1 cellular context compared by ENCODE assay signal in the genomic region with DNA sequence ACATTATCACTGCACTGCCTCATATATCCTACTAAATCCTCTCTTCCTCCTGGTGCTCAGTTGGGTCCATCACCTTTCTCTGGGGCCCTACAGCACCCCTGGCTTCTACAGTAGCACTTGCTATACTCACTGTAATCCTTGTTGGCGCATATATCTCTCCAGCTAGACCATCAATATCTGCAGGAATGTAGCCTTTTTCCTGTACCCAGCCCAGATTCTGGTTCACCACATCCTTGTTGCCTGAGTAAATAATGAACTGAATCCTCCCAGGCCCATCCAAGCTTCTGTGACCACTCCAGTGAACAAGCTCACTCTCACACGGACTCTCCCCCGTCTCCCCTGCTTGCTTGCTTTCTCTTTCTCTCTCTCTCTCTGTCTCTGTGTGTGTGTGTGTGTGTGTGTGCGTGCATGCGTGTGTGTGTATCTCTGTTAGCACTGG.
TF ChIP-seq lines count a peak whose summit lies in the region.

No MANE protein-coding gene starts in this region.

TF ChIP-seq in K562, 482 proteins besides CTCF, POLR2A, EP300 and RAD21 (continued from another document):
- TF ChIP-seq, protein P1, sequence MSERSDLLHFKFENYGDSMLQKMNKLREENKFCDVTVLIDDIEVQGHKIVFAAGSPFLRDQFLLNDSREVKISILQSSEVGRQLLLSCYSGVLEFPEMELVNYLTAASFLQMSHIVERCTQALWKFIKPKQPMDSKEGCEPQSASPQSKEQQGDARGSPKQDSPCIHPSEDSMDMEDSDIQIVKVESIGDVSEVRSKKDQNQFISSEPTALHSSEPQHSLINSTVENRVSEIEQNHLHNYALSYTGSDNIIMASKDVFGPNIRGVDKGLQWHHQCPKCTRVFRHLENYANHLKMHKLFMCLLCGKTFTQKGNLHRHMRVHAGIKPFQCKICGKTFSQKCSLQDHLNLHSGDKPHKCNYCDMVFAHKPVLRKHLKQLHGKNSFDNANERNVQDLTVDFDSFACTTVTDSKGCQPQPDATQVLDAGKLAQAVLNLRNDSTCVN (CRISPR knock-in tag; IDR thresholded peaks at IDR 0.05), result 0 out of 2 replicates have a peak, but pooled peaks have one; percentile 35
- TF ChIP-seq GATAD2B (IDR thresholded peaks at IDR 0.05; ENCODE audit: borderline replicate concordance), result no peak
- TF ChIP-seq, protein P2, sequence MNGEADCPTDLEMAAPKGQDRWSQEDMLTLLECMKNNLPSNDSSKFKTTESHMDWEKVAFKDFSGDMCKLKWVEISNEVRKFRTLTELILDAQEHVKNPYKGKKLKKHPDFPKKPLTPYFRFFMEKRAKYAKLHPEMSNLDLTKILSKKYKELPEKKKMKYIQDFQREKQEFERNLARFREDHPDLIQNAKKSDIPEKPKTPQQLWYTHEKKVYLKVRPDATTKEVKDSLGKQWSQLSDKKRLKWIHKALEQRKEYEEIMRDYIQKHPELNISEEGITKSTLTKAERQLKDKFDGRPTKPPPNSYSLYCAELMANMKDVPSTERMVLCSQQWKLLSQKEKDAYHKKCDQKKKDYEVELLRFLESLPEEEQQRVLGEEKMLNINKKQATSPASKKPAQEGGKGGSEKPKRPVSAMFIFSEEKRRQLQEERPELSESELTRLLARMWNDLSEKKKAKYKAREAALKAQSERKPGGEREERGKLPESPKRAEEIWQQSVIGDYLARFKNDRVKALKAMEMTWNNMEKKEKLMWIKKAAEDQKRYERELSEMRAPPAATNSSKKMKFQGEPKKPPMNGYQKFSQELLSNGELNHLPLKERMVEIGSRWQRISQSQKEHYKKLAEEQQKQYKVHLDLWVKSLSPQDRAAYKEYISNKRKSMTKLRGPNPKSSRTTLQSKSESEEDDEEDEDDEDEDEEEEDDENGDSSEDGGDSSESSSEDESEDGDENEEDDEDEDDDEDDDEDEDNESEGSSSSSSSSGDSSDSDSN (IDR thresholded peaks at IDR 0.05; ENCODE audit: borderline replicate concordance in 1 of 2, low read depth in 2 of 2, low read length in 2 of 2), result no peak
- TF ChIP-seq ZNF282 (CRISPR knock-in tag; IDR thresholded peaks at IDR 0.05), result no peak
- peak; percentile 25; the same call in 1 of the 2 replicates for TF ChIP-seq SMARCE1 (IDR thresholded peaks at IDR 0.05)
- TF ChIP-seq OTX1 (CRISPR knock-in tag; IDR thresholded peaks at IDR 0.05), result peak; percentile 27; the same call in 1 of the 2 replicates
- no peak for TF ChIP-seq RBBP5 (IDR thresholded peaks at IDR 0.05; ENCODE audit: borderline replicate concordance, insufficient read depth, low read length, poor library complexity, severe bottlenecking)
- TF ChIP-seq ETV1 (tag; conservative IDR thresholded peaks at IDR 0.05; ENCODE audit: low read depth), result 0 out of 2 replicates have a peak, but pooled peaks have one; percentile 17
- no peak for TF ChIP-seq SMARCB1 (IDR thresholded peaks at IDR 0.05; ENCODE audit: insufficient read length, low read depth)
- 0 out of 2 replicates have a peak, but pooled peaks have one; percentile 13 for TF ChIP-seq CTBP1 (IDR thresholded peaks at IDR 0.05; ENCODE audit: borderline replicate concordance)
- no peak for TF ChIP-seq SOX6 (IDR thresholded peaks at IDR 0.05)
- TF ChIP-seq, protein P3, sequence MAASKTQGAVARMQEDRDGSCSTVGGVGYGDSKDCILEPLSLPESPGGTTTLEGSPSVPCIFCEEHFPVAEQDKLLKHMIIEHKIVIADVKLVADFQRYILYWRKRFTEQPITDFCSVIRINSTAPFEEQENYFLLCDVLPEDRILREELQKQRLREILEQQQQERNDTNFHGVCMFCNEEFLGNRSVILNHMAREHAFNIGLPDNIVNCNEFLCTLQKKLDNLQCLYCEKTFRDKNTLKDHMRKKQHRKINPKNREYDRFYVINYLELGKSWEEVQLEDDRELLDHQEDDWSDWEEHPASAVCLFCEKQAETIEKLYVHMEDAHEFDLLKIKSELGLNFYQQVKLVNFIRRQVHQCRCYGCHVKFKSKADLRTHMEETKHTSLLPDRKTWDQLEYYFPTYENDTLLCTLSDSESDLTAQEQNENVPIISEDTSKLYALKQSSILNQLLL (CRISPR knock-in tag; IDR thresholded peaks at IDR 0.05; ENCODE audit: borderline replicate concordance), result no peak
- TF ChIP-seq, protein P4, sequence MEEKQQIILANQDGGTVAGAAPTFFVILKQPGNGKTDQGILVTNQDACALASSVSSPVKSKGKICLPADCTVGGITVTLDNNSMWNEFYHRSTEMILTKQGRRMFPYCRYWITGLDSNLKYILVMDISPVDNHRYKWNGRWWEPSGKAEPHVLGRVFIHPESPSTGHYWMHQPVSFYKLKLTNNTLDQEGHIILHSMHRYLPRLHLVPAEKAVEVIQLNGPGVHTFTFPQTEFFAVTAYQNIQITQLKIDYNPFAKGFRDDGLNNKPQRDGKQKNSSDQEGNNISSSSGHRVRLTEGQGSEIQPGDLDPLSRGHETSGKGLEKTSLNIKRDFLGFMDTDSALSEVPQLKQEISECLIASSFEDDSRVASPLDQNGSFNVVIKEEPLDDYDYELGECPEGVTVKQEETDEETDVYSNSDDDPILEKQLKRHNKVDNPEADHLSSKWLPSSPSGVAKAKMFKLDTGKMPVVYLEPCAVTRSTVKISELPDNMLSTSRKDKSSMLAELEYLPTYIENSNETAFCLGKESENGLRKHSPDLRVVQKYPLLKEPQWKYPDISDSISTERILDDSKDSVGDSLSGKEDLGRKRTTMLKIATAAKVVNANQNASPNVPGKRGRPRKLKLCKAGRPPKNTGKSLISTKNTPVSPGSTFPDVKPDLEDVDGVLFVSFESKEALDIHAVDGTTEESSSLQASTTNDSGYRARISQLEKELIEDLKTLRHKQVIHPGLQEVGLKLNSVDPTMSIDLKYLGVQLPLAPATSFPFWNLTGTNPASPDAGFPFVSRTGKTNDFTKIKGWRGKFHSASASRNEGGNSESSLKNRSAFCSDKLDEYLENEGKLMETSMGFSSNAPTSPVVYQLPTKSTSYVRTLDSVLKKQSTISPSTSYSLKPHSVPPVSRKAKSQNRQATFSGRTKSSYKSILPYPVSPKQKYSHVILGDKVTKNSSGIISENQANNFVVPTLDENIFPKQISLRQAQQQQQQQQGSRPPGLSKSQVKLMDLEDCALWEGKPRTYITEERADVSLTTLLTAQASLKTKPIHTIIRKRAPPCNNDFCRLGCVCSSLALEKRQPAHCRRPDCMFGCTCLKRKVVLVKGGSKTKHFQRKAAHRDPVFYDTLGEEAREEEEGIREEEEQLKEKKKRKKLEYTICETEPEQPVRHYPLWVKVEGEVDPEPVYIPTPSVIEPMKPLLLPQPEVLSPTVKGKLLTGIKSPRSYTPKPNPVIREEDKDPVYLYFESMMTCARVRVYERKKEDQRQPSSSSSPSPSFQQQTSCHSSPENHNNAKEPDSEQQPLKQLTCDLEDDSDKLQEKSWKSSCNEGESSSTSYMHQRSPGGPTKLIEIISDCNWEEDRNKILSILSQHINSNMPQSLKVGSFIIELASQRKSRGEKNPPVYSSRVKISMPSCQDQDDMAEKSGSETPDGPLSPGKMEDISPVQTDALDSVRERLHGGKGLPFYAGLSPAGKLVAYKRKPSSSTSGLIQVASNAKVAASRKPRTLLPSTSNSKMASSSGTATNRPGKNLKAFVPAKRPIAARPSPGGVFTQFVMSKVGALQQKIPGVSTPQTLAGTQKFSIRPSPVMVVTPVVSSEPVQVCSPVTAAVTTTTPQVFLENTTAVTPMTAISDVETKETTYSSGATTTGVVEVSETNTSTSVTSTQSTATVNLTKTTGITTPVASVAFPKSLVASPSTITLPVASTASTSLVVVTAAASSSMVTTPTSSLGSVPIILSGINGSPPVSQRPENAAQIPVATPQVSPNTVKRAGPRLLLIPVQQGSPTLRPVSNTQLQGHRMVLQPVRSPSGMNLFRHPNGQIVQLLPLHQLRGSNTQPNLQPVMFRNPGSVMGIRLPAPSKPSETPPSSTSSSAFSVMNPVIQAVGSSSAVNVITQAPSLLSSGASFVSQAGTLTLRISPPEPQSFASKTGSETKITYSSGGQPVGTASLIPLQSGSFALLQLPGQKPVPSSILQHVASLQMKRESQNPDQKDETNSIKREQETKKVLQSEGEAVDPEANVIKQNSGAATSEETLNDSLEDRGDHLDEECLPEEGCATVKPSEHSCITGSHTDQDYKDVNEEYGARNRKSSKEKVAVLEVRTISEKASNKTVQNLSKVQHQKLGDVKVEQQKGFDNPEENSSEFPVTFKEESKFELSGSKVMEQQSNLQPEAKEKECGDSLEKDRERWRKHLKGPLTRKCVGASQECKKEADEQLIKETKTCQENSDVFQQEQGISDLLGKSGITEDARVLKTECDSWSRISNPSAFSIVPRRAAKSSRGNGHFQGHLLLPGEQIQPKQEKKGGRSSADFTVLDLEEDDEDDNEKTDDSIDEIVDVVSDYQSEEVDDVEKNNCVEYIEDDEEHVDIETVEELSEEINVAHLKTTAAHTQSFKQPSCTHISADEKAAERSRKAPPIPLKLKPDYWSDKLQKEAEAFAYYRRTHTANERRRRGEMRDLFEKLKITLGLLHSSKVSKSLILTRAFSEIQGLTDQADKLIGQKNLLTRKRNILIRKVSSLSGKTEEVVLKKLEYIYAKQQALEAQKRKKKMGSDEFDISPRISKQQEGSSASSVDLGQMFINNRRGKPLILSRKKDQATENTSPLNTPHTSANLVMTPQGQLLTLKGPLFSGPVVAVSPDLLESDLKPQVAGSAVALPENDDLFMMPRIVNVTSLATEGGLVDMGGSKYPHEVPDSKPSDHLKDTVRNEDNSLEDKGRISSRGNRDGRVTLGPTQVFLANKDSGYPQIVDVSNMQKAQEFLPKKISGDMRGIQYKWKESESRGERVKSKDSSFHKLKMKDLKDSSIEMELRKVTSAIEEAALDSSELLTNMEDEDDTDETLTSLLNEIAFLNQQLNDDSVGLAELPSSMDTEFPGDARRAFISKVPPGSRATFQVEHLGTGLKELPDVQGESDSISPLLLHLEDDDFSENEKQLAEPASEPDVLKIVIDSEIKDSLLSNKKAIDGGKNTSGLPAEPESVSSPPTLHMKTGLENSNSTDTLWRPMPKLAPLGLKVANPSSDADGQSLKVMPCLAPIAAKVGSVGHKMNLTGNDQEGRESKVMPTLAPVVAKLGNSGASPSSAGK (IDR thresholded peaks at IDR 0.05), result no peak
- no peak for TF ChIP-seq GATAD2A (IDR thresholded peaks at IDR 0.05)
- no peak for TF ChIP-seq FOXA1 (IDR thresholded peaks at IDR 0.05; ENCODE audit: borderline replicate concordance)
- TF ChIP-seq CBX8 (IDR thresholded peaks at IDR 0.05; ENCODE audit: borderline replicate concordance, extremely low read depth, low read depth, low read length, poor library complexity, severe bottlenecking), result no peak
- TF ChIP-seq, protein P5, sequence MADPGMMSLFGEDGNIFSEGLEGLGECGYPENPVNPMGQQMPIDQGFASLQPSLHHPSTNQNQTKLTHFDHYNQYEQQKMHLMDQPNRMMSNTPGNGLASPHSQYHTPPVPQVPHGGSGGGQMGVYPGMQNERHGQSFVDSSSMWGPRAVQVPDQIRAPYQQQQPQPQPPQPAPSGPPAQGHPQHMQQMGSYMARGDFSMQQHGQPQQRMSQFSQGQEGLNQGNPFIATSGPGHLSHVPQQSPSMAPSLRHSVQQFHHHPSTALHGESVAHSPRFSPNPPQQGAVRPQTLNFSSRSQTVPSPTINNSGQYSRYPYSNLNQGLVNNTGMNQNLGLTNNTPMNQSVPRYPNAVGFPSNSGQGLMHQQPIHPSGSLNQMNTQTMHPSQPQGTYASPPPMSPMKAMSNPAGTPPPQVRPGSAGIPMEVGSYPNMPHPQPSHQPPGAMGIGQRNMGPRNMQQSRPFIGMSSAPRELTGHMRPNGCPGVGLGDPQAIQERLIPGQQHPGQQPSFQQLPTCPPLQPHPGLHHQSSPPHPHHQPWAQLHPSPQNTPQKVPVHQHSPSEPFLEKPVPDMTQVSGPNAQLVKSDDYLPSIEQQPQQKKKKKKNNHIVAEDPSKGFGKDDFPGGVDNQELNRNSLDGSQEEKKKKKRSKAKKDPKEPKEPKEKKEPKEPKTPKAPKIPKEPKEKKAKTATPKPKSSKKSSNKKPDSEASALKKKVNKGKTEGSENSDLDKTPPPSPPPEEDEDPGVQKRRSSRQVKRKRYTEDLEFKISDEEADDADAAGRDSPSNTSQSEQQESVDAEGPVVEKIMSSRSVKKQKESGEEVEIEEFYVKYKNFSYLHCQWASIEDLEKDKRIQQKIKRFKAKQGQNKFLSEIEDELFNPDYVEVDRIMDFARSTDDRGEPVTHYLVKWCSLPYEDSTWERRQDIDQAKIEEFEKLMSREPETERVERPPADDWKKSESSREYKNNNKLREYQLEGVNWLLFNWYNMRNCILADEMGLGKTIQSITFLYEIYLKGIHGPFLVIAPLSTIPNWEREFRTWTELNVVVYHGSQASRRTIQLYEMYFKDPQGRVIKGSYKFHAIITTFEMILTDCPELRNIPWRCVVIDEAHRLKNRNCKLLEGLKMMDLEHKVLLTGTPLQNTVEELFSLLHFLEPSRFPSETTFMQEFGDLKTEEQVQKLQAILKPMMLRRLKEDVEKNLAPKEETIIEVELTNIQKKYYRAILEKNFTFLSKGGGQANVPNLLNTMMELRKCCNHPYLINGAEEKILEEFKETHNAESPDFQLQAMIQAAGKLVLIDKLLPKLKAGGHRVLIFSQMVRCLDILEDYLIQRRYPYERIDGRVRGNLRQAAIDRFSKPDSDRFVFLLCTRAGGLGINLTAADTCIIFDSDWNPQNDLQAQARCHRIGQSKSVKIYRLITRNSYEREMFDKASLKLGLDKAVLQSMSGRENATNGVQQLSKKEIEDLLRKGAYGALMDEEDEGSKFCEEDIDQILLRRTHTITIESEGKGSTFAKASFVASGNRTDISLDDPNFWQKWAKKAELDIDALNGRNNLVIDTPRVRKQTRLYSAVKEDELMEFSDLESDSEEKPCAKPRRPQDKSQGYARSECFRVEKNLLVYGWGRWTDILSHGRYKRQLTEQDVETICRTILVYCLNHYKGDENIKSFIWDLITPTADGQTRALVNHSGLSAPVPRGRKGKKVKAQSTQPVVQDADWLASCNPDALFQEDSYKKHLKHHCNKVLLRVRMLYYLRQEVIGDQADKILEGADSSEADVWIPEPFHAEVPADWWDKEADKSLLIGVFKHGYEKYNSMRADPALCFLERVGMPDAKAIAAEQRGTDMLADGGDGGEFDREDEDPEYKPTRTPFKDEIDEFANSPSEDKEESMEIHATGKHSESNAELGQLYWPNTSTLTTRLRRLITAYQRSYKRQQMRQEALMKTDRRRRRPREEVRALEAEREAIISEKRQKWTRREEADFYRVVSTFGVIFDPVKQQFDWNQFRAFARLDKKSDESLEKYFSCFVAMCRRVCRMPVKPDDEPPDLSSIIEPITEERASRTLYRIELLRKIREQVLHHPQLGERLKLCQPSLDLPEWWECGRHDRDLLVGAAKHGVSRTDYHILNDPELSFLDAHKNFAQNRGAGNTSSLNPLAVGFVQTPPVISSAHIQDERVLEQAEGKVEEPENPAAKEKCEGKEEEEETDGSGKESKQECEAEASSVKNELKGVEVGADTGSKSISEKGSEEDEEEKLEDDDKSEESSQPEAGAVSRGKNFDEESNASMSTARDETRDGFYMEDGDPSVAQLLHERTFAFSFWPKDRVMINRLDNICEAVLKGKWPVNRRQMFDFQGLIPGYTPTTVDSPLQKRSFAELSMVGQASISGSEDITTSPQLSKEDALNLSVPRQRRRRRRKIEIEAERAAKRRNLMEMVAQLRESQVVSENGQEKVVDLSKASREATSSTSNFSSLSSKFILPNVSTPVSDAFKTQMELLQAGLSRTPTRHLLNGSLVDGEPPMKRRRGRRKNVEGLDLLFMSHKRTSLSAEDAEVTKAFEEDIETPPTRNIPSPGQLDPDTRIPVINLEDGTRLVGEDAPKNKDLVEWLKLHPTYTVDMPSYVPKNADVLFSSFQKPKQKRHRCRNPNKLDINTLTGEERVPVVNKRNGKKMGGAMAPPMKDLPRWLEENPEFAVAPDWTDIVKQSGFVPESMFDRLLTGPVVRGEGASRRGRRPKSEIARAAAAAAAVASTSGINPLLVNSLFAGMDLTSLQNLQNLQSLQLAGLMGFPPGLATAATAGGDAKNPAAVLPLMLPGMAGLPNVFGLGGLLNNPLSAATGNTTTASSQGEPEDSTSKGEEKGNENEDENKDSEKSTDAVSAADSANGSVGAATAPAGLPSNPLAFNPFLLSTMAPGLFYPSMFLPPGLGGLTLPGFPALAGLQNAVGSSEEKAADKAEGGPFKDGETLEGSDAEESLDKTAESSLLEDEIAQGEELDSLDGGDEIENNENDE (IDR thresholded peaks at IDR 0.05; ENCODE audit: low read depth, low read length), result no peak
- TF ChIP-seq GABPA (tag; conservative IDR thresholded peaks at IDR 0.05; ENCODE audit: low read depth), result no peak
- TF ChIP-seq ZNF239 (CRISPR knock-in tag; IDR thresholded peaks at IDR 0.05), result no peak
- TF ChIP-seq FOXA3 (CRISPR knock-in tag; conservative IDR thresholded peaks at IDR 0.05 in 1 of 2, IDR thresholded peaks at IDR 0.05 in 1 of 2), result peak in 1 of 2 experiments; percentile 29; a peak in 1 of 4 replicates
